7 cellular contexts compared by ENCODE assay signal in the genomic region with DNA sequence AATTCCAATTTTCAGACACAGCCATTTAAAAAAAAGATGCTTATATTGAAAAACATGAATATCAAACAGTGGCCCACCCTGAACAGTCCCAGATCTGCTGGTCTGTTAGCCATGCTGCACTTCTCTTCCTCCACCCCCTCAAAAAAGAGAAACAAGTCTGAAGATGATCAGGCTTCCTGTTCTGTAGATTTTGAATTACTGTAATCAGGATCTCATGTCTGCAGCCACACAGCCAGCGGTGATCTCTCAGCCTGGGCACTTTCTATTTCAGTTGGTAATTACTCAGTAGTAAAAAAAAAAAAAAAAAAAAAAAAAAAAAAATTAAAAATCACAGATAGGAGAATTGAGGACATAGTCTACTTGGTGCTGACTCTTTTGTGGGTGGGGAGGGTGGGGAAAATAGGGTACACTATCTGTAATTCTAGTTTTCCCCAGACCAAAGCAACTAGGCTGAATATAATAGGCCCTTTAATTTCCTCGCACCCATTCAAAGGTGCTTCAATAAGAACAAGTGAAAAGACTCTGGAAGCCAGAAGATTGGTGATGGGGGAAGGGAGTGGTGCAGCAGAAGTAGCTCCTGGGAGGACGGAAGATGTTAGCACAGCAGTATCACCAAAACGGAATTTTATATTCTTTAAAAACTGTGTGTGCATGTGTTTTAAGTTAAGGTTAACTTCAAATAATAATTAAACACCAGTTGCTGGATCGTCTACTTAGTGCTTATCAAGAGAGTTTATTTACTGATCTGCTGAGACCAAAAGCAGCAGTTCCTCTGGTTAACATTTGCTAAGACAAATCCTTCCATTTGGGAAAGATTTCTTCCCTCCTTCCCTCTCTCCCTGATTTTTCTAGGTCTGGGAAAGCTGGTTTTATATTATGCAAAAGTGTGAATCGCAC. TPM values are rescaled to one million over a fixed set of nuclear protein-coding genes. Genes with fewer than 3 reads are reported as not detected.
DNase-seq lines count a peak whose midpoint lies in the region; ATAC-seq and TF ChIP-seq lines count a peak whose summit lies in the region.

No MANE protein-coding gene starts in this region.

- H3K4me3 ChIP-seq in choroid plexus epithelial cell (ENCODE audit: low read depth, low read length), result no peak overlapping the region

- H3K27ac ChIP-seq in foreskin keratinocyte, result no peak overlapping the region

- TF ChIP-seq CTCF in choroid plexus epithelial cell (conservative IDR thresholded peaks at IDR 0.05; ENCODE audit: low read depth, low read length) (no peak), omental fat pad (IDR thresholded peaks at IDR 0.05) (no peak), foreskin keratinocyte (conservative IDR thresholded peaks at IDR 0.05) (no peak)

- DNase-seq in NCI-H2227 treated with DMSO at 0.1 percent for 48 hours (lab: John Stamatoyannopoulos, UW) (peak; percentile 39), choroid plexus epithelial cell (ENCODE audit: low read depth) (peak; percentile 46), omental fat pad (ENCODE audit: low spot score) (no peak), SKM-1 (lab: John Stamatoyannopoulos, UW; ENCODE audit: unreplicated experiment) (no peak), foreskin keratinocyte (no peak)

- no peaks in the 10 kb centered on the region for H3K27me3 ChIP-seq in foreskin keratinocyte

- ATAC-seq in GM18867 (IDR thresholded peaks at IDR 0.05; ENCODE audit: unreplicated experiment) (peak; percentile 90), HG02588 (IDR thresholded peaks at IDR 0.05; ENCODE audit: unreplicated experiment) (peak; percentile 63), omental fat pad (ENCODE audit: low FRiP score) (peak; percentile 39), foreskin keratinocyte (no peak)

- no peaks in the 10 kb centered on the region for H3K4me1 ChIP-seq in foreskin keratinocyte

RNA-seq across cellular contexts. Expression of gene SPRY1, which starts 47.1 kb away (rescaled TPM):
- 100 to 1,000 TPM; 168 to 308 (median 256) TPM for total RNA-seq in omental fat pad
- 1.3 and 2.8 TPM in 2 replicates for total RNA-seq in foreskin keratinocyte
- polyA plus RNA-seq in foreskin keratinocyte, result 0.34 and 1.2 TPM in 2 replicates

Comparison
In these comparisons a context has a peak if more than half of its experiments do, and no peak if none do; other contexts are left out.
1. DNase-seq: peak in NCI-H2227 treated with DMSO at 0.1 percent for 48 hours (single experiment) and choroid plexus epithelial cell (single experiment); none in omental fat pad (single experiment), SKM-1 (single experiment) and foreskin keratinocyte (0 of 2).
2. RNA of gene SPRY1, which starts 47.1 kb away (total RNA-seq): 168 to 308 TPM in omental fat pad; 1.3 to 2.8 TPM in foreskin keratinocyte; every median in the first group is over 10 times any median in the second.